Comparison of ENCODE assay signal across 18 cellular contexts in the genomic region with DNA sequence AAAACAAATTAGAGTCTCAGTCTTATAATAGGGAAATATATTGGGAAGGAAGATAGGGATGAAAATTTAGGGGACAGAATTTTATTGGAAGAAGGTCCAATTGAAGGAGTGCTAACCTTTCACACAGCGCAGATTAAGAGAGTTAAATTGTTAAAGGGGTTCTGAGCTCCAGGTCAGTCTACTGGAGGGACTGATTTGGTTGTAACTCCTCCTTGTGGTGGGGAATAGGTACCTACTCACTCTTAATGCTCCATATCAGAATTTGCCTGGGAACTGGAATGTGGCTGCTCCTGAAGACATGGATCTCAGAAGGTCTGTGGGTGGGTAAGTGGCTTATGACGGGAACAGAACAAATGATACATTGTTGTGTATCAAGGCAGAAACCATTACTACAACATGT.
DNase-seq lines count a peak whose midpoint lies in the region; ATAC-seq, FAIRE-seq and TF ChIP-seq lines count a peak whose summit lies in the region.
"Had no signal": no experiment of that assay in that cellular context is flagged by ENCODE, and none has a peak within 500 bp of the region (broad histone marks: within the 10 kb centered on the region; RNA-seq: fewer than 3 reads in every experiment).

No MANE protein-coding gene starts in this region.

- H2BK120ac ChIP-seq in IMR-90 (ENCODE audit: low read depth, low read length) (no peak overlapping the region), mesendoderm (ENCODE audit: low read depth, low read length) (no peak overlapping the region)

- H3K56ac ChIP-seq in IMR-90 (ENCODE audit: extremely low read depth, insufficient read depth, low read length) (no peak overlapping the region), mesendoderm (ENCODE audit: low read length) (no peak overlapping the region)

- H3K36me3 ChIP-seq in IMR-90 (ENCODE audit: control insufficient read depth, insufficient read depth, low read length), result no peaks in the 10 kb centered on the region
- H3K36me3 ChIP-seq in bronchial epithelial cell (ENCODE audit: control insufficient read depth, insufficient read depth, low read length), result no peaks in the 10 kb centered on the region
- H3K36me3 ChIP-seq in mesendoderm (ENCODE audit: control insufficient read depth, insufficient read depth, low read length), result no peaks in the 10 kb centered on the region
- H3K36me3 ChIP-seq: thoracic aorta had no signal

- H3K4ac ChIP-seq in IMR-90 (ENCODE audit: low read depth, low read length), result no peak overlapping the region
- no peak overlapping the region for H3K4ac ChIP-seq in mesendoderm (ENCODE audit: low read depth, low read length)

- H2BK5ac ChIP-seq in IMR-90 (ENCODE audit: low read depth, low read length, poor library complexity, severe bottlenecking) (no peak overlapping the region), mesendoderm (ENCODE audit: low read length) (no peak overlapping the region)

- no peak overlapping the region for H3K14ac ChIP-seq in IMR-90 (replicated peaks; ENCODE audit: low read depth, low read length)

- H3K9me3 ChIP-seq in IMR-90 (ENCODE audit: control insufficient read depth, insufficient read depth, low read length), result no peaks in the 10 kb centered on the region
- H3K9me3 ChIP-seq: mucosa of descending colon, thoracic aorta had no signal

- no peak overlapping the region for H3K23ac ChIP-seq in IMR-90 (ENCODE audit: low read depth, low read length)
- H3K23ac ChIP-seq in mesendoderm (ENCODE audit: low read length), result no peak overlapping the region

- H3K4me1 Mint-ChIP-seq in stimulated activated naive B cell treated with anti-CD40 and anti-IgM and Interleukin-4, amounts not matched to agents 10 μg/mL and 1 μg/mL and 100 μg/mL, for 72 hours, result no peaks in the 10 kb centered on the region
- H3K4me1 Mint-ChIP-seq: CD4-positive, alpha-beta memory T cell had no signal

- WGBS in IMR-90 (ENCODE audit: extremely low coverage in 2 of 2, insufficient read length in 1 of 2), 2 experiments, result no CpG with 5 or more reads among the region's 2 CpGs
- WGBS in mesendoderm (ENCODE audit: extremely low coverage, insufficient coverage, low lambda C conversion rate), result no CpG with 5 or more reads among the region's 2 CpGs

- TF ChIP-seq CTCF in IMR-90 (conservative IDR thresholded peaks at IDR 0.05; ENCODE audit: low read depth, low read length) (0 out of 2 replicates have a peak, but pooled peaks have one; percentile 0), bronchial epithelial cell (IDR thresholded peaks at IDR 0.05; ENCODE audit: insufficient read depth, low read length, severe bottlenecking) (no peak)

- H3K18ac ChIP-seq in IMR-90 (ENCODE audit: low read depth, low read length), result no peak overlapping the region
- H3K18ac ChIP-seq in mesendoderm (ENCODE audit: low read length), result no peak overlapping the region

- CTCF ChIA-PET in IMR-90 (lab: Yijun Ruan, JAX), result no interaction called here

- H3K79me1 ChIP-seq in IMR-90 (ENCODE audit: low read depth in 1 of 2, low read length in 2 of 2) (no peaks in the 10 kb centered on the region), mesendoderm (ENCODE audit: low read length) (no peaks in the 10 kb centered on the region)

- no peaks in the 10 kb centered on the region for H3K27me3 ChIP-seq in IMR-90 (ENCODE audit: control insufficient read depth, insufficient read depth, low read length)
- H3K27me3 ChIP-seq in bronchial epithelial cell (ENCODE audit: control insufficient read depth, insufficient read depth, low read length), result no peaks in the 10 kb centered on the region
- H3K27me3 ChIP-seq in mesendoderm (ENCODE audit: insufficient read depth, low read length, poor library complexity), result no peaks in the 10 kb centered on the region

- no TSS peak for BruUV-seq in IMR-90 (replicated peaks; lab: Mats Ljungman, UMichigan)

- TF ChIP-seq RAD21 in IMR-90 (IDR thresholded peaks at IDR 0.05; ENCODE audit: low read length), result no peak

- no peak for TF ChIP-seq POLR2A in IMR-90 (IDR thresholded peaks at IDR 0.05; ENCODE audit: low read depth, low read length)

- FAIRE-seq in bronchial epithelial cell (lab: Jason Lieb, UNC), result no peak
- FAIRE-seq: endothelial cell of umbilical vein had no signal

- in situ Hi-C loops in IMR-90 (cut with MboI; ENCODE audit: low sequenced_read_pairs), result no loop called here

- no peak overlapping the region for H2AK9ac ChIP-seq in IMR-90 (replicated peaks; ENCODE audit: low read depth, low read length, poor library complexity)

- H3K4me3 ChIP-seq in IMR-90 (ENCODE audit: insufficient read depth, low read depth, low read length) (no peak overlapping the region), bronchial epithelial cell (ENCODE audit: low read depth, low read length) (no peak overlapping the region), mesendoderm (ENCODE audit: low read length) (no peak overlapping the region)
- H3K4me3 ChIP-seq: mucosa of descending colon, thoracic aorta had no signal

- H3K4me3 Mint-ChIP-seq in stimulated activated naive B cell treated with anti-CD40 and anti-IgM and Interleukin-4, amounts not matched to agents 10 μg/mL and 1 μg/mL and 100 μg/mL, for 72 hours, result no peak overlapping the region
- H3K4me3 Mint-ChIP-seq: activated CD8-positive, alpha-beta T cell treated with anti-CD3 and anti-CD28 coated beads for 36 hours; activated T-helper 1 cell treated with anti-CD3 and anti-CD28 coated beads, Interleukin-12 subunit alpha, Interleukin-12 subunit beta, Interleukin-2, Interleukin-4 antibody, amounts not matched to agents 30 ng/mL and 10 ng/mL and 1 ng/mL, durations not matched to agents 14 hours and 24 hours and 36 hours; CD4-positive, alpha-beta memory T cell had no signal

- no peak overlapping the region for H2AFZ ChIP-seq in IMR-90 (replicated peaks; ENCODE audit: low read length, poor library complexity)

- H2BK20ac ChIP-seq in IMR-90 (ENCODE audit: low read depth, low read length), result no peak overlapping the region

- H3K9me3 Mint-ChIP-seq in stimulated activated naive B cell treated with anti-CD40 and anti-IgM and Interleukin-4, amounts not matched to agents 10 μg/mL and 1 μg/mL and 100 μg/mL, for 72 hours, result peaks cover 0 to 3% of the 10 kb centered on the region in 2 donors
- H3K9me3 Mint-ChIP-seq: activated T-helper 1 cell treated with anti-CD3 and anti-CD28 coated beads, Interleukin-12 subunit alpha, Interleukin-12 subunit beta, Interleukin-2, Interleukin-4 antibody, amounts not matched to agents 30 ng/mL and 10 ng/mL and 1 ng/mL, durations not matched to agents 14 hours and 24 hours and 36 hours had no signal

- H3K27ac Mint-ChIP-seq in stimulated activated naive B cell treated with anti-CD40 and anti-IgM and Interleukin-4, amounts not matched to agents 10 μg/mL and 1 μg/mL and 100 μg/mL, for 72 hours, result no peak overlapping the region
- H3K27ac Mint-ChIP-seq: activated CD8-positive, alpha-beta T cell treated with anti-CD3 and anti-CD28 coated beads for 36 hours; activated T-helper 1 cell treated with anti-CD3 and anti-CD28 coated beads, Interleukin-12 subunit alpha, Interleukin-12 subunit beta, Interleukin-2, Interleukin-4 antibody, amounts not matched to agents 30 ng/mL and 10 ng/mL and 1 ng/mL, durations not matched to agents 14 hours and 24 hours and 36 hours; CD4-positive, alpha-beta memory T cell had no signal

- H4K91ac ChIP-seq in IMR-90 (ENCODE audit: insufficient read depth, low read depth, low read length), result no peak overlapping the region

- dilution Hi-C loops in IMR-90 (cut with HindIII; ENCODE audit: low sequenced_read_pairs, unreplicated experiment), result no loop called here

- POLR2A ChIA-PET in IMR-90 (lab: Charles Lee; ENCODE audit: unreplicated experiment), result no interaction called here

- H3K4me2 ChIP-seq in IMR-90 (ENCODE audit: low read depth, low read length), result no peak overlapping the region
- no peak overlapping the region for H3K4me2 ChIP-seq in mesendoderm (ENCODE audit: low read length)

- H4K5ac ChIP-seq in IMR-90 (ENCODE audit: low read depth, low read length) (no peak overlapping the region), mesendoderm (ENCODE audit: low read length) (no peak overlapping the region)

- H3K27me3 Mint-ChIP-seq in stimulated activated naive B cell treated with anti-CD40 and anti-IgM and Interleukin-4, amounts not matched to agents 10 μg/mL and 1 μg/mL and 100 μg/mL, for 72 hours, result no peaks in the 10 kb centered on the region
- H3K27me3 Mint-ChIP-seq: activated CD8-positive, alpha-beta T cell treated with anti-CD3 and anti-CD28 coated beads for 36 hours; CD4-positive, alpha-beta memory T cell had no signal

- no peaks in the 10 kb centered on the region for H3K79me2 ChIP-seq in mesendoderm (ENCODE audit: control insufficient read depth, insufficient read depth, low read length)

- H3K4me1 ChIP-seq in IMR-90 (ENCODE audit: control insufficient read depth, insufficient read depth, low read length) (no peaks in the 10 kb centered on the region; the same call in 1 of the 2 replicates), mesendoderm (ENCODE audit: control insufficient read depth, low read depth, low read length) (no peaks in the 10 kb centered on the region)

- no peak overlapping the region for H2AK5ac ChIP-seq in IMR-90 (ENCODE audit: low read depth, low read length)
- no peak overlapping the region for H2AK5ac ChIP-seq in mesendoderm (ENCODE audit: low read length)

- no peaks in the 10 kb centered on the region for H3K9me1 ChIP-seq in IMR-90 (ENCODE audit: insufficient read depth, low read length)

- ATAC-seq in IMR-90 (ENCODE audit: low read depth), result no peak
- ATAC-seq in stimulated activated naive B cell treated with anti-CD40 and anti-IgM and Interleukin-4, amounts not matched to agents 10 μg/mL and 1 μg/mL and 100 μg/mL, for 72 hours (replicated peaks), result no peak
- ATAC-seq: activated CD8-positive, alpha-beta T cell treated with anti-CD3 and anti-CD28 coated beads for 36 hours; mucosa of descending colon; sciatic nerve had no signal

- peak; percentile 29 for DNase-seq in ELF-1 (ENCODE audit: low read depth, low spot score)
- no peak for DNase-seq in IMR-90
- DNase-seq in bronchial epithelial cell (ENCODE audit: low read depth), result peak; percentile 25
- DNase-seq in mesendoderm, result peak; percentile 85
- no peak for DNase-seq in NK-92 treated with Interleukin-12 subunit alpha and Interleukin-12 subunit beta, amount 100 ng/mL, for 24 hours (lab: John Stamatoyannopoulos, UW)
- DNase-seq in activated CD4-positive, alpha-beta T cell treated with anti-CD3 and anti-CD28 coated beads, Interleukin-2, amount 50 U/mL, for 1 hour, result no peak
- DNase-seq in stimulated activated naive B cell treated with anti-CD40 and anti-IgM and Interleukin-4, amounts not matched to agents 10 μg/mL and 1 μg/mL and 100 μg/mL, for 72 hours, result no peak
- DNase-seq: activated CD8-positive, alpha-beta T cell treated with anti-CD3 and anti-CD28 coated beads for 36 hours; CD4-positive, alpha-beta memory T cell; mucosa of descending colon; NCI-H1092; NCI-H226; occipital lobe; stimulated activated CD4-positive, alpha-beta T cell treated with anti-CD3 and anti-CD28 coated beads, Interleukin-2, amount 100 ng/mL, for 24 hours had no signal

- H4K20me1 ChIP-seq in IMR-90 (ENCODE audit: insufficient read depth, low read length), result no peaks in the 10 kb centered on the region

- no peak overlapping the region for H4K8ac ChIP-seq in IMR-90 (ENCODE audit: low read depth in 2 of 2, low read length in 2 of 2)
- no peak overlapping the region for H4K8ac ChIP-seq in mesendoderm (ENCODE audit: low read depth, low read length)

- intact Hi-C loops in IMR-90 (cut with micrococcal nuclease), result no loop called here

- H3K27ac ChIP-seq in IMR-90 (ENCODE audit: insufficient read depth, low read length) (no peak overlapping the region), mesendoderm (ENCODE audit: low read depth, low read length) (no peak overlapping the region)
- H3K27ac ChIP-seq: thoracic aorta had no signal

- H3K9ac ChIP-seq in IMR-90 (ENCODE audit: low read depth, low read length) (no peak overlapping the region), mesendoderm (ENCODE audit: low read length) (no peak overlapping the region)

- H3K36me3 Mint-ChIP-seq in stimulated activated naive B cell treated with anti-CD40 and anti-IgM and Interleukin-4, amounts not matched to agents 10 μg/mL and 1 μg/mL and 100 μg/mL, for 72 hours, result no peaks in the 10 kb centered on the region
- H3K36me3 Mint-ChIP-seq: CD4-positive, alpha-beta memory T cell had no signal

- no peak overlapping the region for H2BK15ac ChIP-seq in IMR-90 (ENCODE audit: low read depth, low read length)
- no peak overlapping the region for H2BK15ac ChIP-seq in mesendoderm (replicated peaks; ENCODE audit: low read depth)

Comparison
In these comparisons a context has a peak if more than half of its experiments do, and no peak if none do; other contexts are left out.
1. DNase-seq: peak in ELF-1 (single experiment), bronchial epithelial cell (single experiment) and mesendoderm (single experiment); none in IMR-90 (single experiment), NK-92 treated with Interleukin-12 subunit alpha and Interleukin-12 subunit beta, amount 100 ng/mL, for 24 hours (single experiment), activated CD4-positive, alpha-beta T cell treated with anti-CD3 and anti-CD28 coated beads, Interleukin-2, amount 50 U/mL, for 1 hour (single experiment) and stimulated activated naive B cell treated with anti-CD40 and anti-IgM and Interleukin-4, amounts not matched to agents 10 μg/mL and 1 μg/mL and 100 μg/mL, for 72 hours (single experiment).